ENCODE assay signal across 1 cellular context in the genomic region with DNA sequence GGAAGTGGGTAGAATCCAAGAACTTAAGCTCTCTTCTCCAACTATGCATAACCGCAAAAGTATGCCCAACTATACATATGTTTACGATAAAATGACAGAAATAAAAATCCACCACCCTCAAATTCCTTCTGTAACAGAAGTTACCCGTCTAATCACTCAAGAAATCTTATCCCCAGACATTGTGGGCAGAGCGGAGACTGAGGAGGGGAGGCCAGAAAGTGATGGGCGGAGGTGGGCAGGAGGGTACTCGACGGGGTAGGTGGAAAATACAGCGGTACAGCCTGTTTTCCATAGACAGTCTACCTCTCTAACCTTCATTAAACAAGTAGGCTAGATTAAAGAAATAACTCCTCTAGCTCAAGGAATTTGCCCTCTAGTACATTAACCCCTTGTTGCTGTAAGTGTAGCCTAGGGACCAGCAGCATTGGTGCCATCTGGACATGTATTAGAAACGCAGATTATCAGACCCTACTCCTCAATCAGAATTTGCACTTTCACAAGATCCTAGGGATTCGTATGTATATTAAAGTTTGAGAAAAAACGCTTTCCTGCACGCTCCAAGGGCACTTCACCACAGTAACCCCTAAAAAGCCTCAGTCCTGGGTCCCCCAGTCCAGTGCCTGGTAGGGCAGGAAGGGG.
TF ChIP-seq lines count a peak whose summit lies in the region.

No MANE protein-coding gene starts in this region.

TF ChIP-seq in HepG2, 621 proteins besides CTCF, POLR2A, EP300 and RAD21 (continues in another document):
- TF ChIP-seq MZF1 (CRISPR knock-in tag; IDR thresholded peaks at IDR 0.05; ENCODE audit: borderline replicate concordance) (no peak), HOXA9 (CRISPR knock-in tag; IDR thresholded peaks at IDR 0.05; ENCODE audit: borderline replicate concordance) (no peak), PHF21A (CRISPR knock-in tag; IDR thresholded peaks at IDR 0.05) (0 out of 2 replicates have a peak, but pooled peaks have one; percentile 9), ZNF616 (CRISPR knock-in tag; IDR thresholded peaks at IDR 0.05; ENCODE audit: low read depth) (no peak), DNMT3B (CRISPR knock-in tag; conservative IDR thresholded peaks at IDR 0.05) (no peak), EHMT2 (IDR thresholded peaks at IDR 0.05; ENCODE audit: borderline replicate concordance, low read depth, low read length) (no peak), FOXA3 (CRISPR knock-in tag; IDR thresholded peaks at IDR 0.05) (no peak), U2AF1 (optimal IDR thresholded peaks at IDR 0.05; ENCODE audit: low read depth, low read length) (no peak), PLRG1 (conservative IDR thresholded peaks at IDR 0.05) (no peak), JDP2 (CRISPR knock-in tag; IDR thresholded peaks at IDR 0.05; ENCODE audit: borderline replicate concordance) (no peak), ZIK1 (CRISPR knock-in tag; IDR thresholded peaks at IDR 0.05; ENCODE audit: borderline replicate concordance, low read depth) (0 out of 2 replicates have a peak, but pooled peaks have one; percentile 14), SIN3A (IDR thresholded peaks at IDR 0.05; ENCODE audit: borderline replicate concordance, low read depth, low read length) (0 out of 2 replicates have a peak, but pooled peaks have one; percentile 75), GATAD2A (CRISPR knock-in tag; IDR thresholded peaks at IDR 0.05) (peak; percentile 11; the same call in 1 of the 2 replicates), PHF20 (CRISPR knock-in tag; IDR thresholded peaks at IDR 0.05) (peak; percentile 46; the same call in 1 of the 2 replicates), ZNF761 (CRISPR knock-in tag; conservative IDR thresholded peaks at IDR 0.05) (no peak), ELF1 (CRISPR knock-in tag; IDR thresholded peaks at IDR 0.05) (no peak), ZNF672 (CRISPR knock-in tag; IDR thresholded peaks at IDR 0.05) (no peak), CHCHD3 (CRISPR knock-in tag; IDR thresholded peaks at IDR 0.05) (no peak), ZC3H4 (CRISPR knock-in tag; IDR thresholded peaks at IDR 0.05; ENCODE audit: borderline replicate concordance) (0 out of 2 replicates have a peak, but pooled peaks have one; percentile 44), TCF7 (IDR thresholded peaks at IDR 0.05; ENCODE audit: low read depth) (no peak), SPEN (CRISPR knock-in tag; IDR thresholded peaks at IDR 0.05; ENCODE audit: low read depth) (no peak)
- TF ChIP-seq, protein P1, sequence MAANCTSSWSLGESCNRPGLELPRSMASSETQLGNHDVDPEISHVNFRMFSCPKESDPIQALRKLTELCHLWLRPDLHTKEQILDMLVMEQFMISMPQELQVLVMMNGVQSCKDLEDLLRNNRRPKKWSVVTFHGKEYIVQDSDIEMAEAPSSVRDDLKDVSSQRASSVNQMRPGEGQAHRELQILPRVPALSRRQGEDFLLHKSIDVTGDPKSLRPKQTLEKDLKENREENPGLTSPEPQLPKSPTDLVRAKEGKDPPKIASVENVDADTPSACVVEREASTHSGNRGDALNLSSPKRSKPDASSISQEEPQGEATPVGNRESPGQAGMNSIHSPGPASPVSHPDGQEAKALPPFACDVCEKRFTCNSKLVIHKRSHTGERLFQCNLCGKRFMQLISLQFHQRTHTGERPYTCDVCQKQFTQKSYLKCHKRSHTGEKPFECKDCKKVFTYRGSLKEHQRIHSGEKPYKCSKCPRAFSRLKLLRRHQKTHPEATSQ (CRISPR knock-in tag; IDR thresholded peaks at IDR 0.05; ENCODE audit: borderline replicate concordance): 0 out of 2 replicates have a peak, but pooled peaks have one; percentile 2
- TF ChIP-seq, protein P2, sequence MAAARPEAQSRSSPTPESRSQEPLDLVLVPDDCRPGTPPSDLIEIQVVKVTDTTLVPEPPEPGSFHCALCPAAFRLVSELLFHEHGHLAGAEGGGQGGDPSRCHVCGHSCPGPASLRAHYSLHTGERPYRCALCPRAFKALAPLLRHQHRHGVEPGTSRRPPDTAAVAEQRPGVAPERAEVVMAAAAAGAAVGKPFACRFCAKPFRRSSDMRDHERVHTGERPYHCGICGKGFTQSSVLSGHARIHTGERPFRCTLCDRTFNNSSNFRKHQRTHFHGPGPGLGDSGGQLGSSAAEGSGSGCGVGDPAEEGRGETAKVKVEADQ (CRISPR knock-in tag; IDR thresholded peaks at IDR 0.05; ENCODE audit: borderline replicate concordance): no peak
- TF ChIP-seq, protein P3, sequence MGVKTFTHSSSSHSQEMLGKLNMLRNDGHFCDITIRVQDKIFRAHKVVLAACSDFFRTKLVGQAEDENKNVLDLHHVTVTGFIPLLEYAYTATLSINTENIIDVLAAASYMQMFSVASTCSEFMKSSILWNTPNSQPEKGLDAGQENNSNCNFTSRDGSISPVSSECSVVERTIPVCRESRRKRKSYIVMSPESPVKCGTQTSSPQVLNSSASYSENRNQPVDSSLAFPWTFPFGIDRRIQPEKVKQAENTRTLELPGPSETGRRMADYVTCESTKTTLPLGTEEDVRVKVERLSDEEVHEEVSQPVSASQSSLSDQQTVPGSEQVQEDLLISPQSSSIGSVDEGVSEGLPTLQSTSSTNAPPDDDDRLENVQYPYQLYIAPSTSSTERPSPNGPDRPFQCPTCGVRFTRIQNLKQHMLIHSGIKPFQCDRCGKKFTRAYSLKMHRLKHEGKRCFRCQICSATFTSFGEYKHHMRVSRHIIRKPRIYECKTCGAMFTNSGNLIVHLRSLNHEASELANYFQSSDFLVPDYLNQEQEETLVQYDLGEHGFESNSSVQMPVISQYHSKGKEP (CRISPR knock-in tag; IDR thresholded peaks at IDR 0.05): no peak
- TF ChIP-seq, protein P4, sequence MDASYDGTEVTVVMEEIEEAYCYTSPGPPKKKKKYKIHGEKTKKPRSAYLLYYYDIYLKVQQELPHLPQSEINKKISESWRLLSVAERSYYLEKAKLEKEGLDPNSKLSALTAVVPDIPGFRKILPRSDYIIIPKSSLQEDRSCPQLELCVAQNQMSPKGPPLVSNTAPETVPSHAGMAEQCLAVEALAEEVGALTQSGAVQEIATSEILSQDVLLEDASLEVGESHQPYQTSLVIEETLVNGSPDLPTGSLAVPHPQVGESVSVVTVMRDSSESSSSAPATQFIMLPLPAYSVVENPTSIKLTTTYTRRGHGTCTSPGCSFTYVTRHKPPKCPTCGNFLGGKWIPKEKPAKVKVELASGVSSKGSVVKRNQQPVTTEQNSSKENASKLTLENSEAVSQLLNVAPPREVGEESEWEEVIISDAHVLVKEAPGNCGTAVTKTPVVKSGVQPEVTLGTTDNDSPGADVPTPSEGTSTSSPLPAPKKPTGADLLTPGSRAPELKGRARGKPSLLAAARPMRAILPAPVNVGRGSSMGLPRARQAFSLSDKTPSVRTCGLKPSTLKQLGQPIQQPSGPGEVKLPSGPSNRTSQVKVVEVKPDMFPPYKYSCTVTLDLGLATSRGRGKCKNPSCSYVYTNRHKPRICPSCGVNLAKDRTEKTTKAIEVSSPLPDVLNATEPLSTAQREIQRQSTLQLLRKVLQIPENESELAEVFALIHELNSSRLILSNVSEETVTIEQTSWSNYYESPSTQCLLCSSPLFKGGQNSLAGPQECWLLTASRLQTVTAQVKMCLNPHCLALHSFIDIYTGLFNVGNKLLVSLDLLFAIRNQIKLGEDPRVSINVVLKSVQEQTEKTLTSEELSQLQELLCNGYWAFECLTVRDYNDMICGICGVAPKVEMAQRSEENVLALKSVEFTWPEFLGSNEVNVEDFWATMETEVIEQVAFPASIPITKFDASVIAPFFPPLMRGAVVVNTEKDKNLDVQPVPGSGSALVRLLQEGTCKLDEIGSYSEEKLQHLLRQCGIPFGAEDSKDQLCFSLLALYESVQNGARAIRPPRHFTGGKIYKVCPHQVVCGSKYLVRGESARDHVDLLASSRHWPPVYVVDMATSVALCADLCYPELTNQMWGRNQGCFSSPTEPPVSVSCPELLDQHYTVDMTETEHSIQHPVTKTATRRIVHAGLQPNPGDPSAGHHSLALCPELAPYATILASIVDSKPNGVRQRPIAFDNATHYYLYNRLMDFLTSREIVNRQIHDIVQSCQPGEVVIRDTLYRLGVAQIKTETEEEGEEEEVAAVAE (CRISPR knock-in tag; IDR thresholded peaks at IDR 0.05; ENCODE audit: borderline replicate concordance): no peak
- TF ChIP-seq, protein P5, sequence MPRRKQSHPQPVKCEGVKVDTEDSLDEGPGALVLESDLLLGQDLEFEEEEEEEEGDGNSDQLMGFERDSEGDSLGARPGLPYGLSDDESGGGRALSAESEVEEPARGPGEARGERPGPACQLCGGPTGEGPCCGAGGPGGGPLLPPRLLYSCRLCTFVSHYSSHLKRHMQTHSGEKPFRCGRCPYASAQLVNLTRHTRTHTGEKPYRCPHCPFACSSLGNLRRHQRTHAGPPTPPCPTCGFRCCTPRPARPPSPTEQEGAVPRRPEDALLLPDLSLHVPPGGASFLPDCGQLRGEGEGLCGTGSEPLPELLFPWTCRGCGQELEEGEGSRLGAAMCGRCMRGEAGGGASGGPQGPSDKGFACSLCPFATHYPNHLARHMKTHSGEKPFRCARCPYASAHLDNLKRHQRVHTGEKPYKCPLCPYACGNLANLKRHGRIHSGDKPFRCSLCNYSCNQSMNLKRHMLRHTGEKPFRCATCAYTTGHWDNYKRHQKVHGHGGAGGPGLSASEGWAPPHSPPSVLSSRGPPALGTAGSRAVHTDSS (CRISPR knock-in tag; conservative IDR thresholded peaks at IDR 0.05): no peak
- TF ChIP-seq, protein P6, sequence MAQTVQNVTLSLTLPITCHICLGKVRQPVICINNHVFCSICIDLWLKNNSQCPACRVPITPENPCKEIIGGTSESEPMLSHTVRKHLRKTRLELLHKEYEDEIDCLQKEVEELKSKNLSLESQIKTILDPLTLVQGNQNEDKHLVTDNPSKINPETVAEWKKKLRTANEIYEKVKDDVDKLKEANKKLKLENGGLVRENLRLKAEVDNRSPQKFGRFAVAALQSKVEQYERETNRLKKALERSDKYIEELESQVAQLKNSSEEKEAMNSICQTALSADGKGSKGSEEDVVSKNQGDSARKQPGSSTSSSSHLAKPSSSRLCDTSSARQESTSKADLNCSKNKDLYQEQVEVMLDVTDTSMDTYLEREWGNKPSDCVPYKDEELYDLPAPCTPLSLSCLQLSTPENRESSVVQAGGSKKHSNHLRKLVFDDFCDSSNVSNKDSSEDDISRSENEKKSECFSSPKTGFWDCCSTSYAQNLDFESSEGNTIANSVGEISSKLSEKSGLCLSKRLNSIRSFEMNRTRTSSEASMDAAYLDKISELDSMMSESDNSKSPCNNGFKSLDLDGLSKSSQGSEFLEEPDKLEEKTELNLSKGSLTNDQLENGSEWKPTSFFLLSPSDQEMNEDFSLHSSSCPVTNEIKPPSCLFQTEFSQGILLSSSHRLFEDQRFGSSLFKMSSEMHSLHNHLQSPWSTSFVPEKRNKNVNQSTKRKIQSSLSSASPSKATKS (CRISPR knock-in tag; IDR thresholded peaks at IDR 0.05): no peak
- TF ChIP-seq, protein P7, sequence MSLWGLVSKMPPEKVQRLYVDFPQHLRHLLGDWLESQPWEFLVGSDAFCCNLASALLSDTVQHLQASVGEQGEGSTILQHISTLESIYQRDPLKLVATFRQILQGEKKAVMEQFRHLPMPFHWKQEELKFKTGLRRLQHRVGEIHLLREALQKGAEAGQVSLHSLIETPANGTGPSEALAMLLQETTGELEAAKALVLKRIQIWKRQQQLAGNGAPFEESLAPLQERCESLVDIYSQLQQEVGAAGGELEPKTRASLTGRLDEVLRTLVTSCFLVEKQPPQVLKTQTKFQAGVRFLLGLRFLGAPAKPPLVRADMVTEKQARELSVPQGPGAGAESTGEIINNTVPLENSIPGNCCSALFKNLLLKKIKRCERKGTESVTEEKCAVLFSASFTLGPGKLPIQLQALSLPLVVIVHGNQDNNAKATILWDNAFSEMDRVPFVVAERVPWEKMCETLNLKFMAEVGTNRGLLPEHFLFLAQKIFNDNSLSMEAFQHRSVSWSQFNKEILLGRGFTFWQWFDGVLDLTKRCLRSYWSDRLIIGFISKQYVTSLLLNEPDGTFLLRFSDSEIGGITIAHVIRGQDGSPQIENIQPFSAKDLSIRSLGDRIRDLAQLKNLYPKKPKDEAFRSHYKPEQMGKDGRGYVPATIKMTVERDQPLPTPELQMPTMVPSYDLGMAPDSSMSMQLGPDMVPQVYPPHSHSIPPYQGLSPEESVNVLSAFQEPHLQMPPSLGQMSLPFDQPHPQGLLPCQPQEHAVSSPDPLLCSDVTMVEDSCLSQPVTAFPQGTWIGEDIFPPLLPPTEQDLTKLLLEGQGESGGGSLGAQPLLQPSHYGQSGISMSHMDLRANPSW (CRISPR knock-in tag; IDR thresholded peaks at IDR 0.05; ENCODE audit: borderline replicate concordance): no peak
- TF ChIP-seq, protein P8, sequence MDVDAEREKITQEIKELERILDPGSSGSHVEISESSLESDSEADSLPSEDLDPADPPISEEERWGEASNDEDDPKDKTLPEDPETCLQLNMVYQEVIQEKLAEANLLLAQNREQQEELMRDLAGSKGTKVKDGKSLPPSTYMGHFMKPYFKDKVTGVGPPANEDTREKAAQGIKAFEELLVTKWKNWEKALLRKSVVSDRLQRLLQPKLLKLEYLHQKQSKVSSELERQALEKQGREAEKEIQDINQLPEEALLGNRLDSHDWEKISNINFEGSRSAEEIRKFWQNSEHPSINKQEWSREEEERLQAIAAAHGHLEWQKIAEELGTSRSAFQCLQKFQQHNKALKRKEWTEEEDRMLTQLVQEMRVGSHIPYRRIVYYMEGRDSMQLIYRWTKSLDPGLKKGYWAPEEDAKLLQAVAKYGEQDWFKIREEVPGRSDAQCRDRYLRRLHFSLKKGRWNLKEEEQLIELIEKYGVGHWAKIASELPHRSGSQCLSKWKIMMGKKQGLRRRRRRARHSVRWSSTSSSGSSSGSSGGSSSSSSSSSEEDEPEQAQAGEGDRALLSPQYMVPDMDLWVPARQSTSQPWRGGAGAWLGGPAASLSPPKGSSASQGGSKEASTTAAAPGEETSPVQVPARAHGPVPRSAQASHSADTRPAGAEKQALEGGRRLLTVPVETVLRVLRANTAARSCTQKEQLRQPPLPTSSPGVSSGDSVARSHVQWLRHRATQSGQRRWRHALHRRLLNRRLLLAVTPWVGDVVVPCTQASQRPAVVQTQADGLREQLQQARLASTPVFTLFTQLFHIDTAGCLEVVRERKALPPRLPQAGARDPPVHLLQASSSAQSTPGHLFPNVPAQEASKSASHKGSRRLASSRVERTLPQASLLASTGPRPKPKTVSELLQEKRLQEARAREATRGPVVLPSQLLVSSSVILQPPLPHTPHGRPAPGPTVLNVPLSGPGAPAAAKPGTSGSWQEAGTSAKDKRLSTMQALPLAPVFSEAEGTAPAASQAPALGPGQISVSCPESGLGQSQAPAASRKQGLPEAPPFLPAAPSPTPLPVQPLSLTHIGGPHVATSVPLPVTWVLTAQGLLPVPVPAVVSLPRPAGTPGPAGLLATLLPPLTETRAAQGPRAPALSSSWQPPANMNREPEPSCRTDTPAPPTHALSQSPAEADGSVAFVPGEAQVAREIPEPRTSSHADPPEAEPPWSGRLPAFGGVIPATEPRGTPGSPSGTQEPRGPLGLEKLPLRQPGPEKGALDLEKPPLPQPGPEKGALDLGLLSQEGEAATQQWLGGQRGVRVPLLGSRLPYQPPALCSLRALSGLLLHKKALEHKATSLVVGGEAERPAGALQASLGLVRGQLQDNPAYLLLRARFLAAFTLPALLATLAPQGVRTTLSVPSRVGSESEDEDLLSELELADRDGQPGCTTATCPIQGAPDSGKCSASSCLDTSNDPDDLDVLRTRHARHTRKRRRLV (CRISPR knock-in tag; IDR thresholded peaks at IDR 0.05): 0 out of 2 replicates have a peak, but pooled peaks have one; percentile 7
- TF ChIP-seq, protein P9, sequence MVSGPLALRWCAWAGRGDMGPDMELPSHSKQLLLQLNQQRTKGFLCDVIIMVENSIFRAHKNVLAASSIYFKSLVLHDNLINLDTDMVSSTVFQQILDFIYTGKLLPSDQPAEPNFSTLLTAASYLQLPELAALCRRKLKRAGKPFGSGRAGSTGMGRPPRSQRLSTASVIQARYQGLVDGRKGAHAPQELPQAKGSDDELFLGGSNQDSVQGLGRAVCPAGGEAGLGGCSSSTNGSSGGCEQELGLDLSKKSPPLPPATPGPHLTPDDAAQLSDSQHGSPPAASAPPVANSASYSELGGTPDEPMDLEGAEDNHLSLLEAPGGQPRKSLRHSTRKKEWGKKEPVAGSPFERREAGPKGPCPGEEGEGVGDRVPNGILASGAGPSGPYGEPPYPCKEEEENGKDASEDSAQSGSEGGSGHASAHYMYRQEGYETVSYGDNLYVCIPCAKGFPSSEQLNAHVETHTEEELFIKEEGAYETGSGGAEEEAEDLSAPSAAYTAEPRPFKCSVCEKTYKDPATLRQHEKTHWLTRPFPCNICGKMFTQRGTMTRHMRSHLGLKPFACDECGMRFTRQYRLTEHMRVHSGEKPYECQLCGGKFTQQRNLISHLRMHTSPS (CRISPR knock-in tag; IDR thresholded peaks at IDR 0.05; ENCODE audit: low read depth): no peak
